7 cellular contexts compared by ENCODE assay signal in the genomic region with DNA sequence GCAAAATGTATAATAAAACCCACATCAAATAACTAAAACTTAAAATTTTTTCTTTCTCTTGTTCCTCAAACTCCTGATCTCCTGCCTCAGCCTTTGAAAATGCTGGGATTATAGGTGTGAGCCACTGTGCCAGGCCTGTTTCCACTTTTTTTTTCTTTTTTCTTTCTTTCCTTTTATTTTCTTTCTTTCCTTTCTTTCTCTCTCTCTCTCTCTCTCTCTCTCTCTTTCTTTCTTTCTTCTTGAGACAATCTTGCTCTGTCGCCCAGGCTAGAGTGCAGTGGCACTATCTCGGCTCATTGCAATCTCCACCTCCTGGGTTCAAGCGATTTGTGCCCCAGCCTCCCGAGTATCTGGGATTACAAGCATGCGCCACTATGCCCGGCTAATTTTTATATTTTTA.
"Had no signal": no experiment of that assay in that cellular context is flagged by ENCODE, and none has a peak within 500 bp of the region (broad histone marks: within the 10 kb centered on the region; RNA-seq: fewer than 3 reads in every experiment).

No MANE protein-coding gene starts in this region.

- ATAC-seq: HCT116 had no signal

- H3K9me3 ChIP-seq: HAP-1 had no signal

- DNase-seq: GM23248, GOT3, H7, IMR-90, KBM-7 had no signal
